In genomic region chr17:46123607-46124006, GRCh38 we compare ENCODE assay signal across 25 cellular contexts.
"Had no signal": no experiment of that assay in that cellular context is flagged by ENCODE, and none has a peak within 500 bp of the region (broad histone marks: within the 10 kb centered on the region; RNA-seq: fewer than 3 reads in every experiment).

No MANE protein-coding gene starts in this region.

- H3K36me3 ChIP-seq: esophagus muscularis mucosa, tibial artery had no signal

- ATAC-seq: activated CD8-positive, alpha-beta T cell treated with anti-CD3 and anti-CD28 coated beads for 36 hours; foreskin keratinocyte; heart left ventricle; left colon; psoas muscle; stimulated activated naive B cell treated with anti-CD40 and anti-IgM and Interleukin-4, amounts not matched to agents 10 μg/mL and 1 μg/mL and 100 μg/mL, for 72 hours; WTC11 had no signal

- DNase-seq: activated CD4-positive, alpha-beta T cell treated with anti-CD3 and anti-CD28 coated beads, Interleukin-2, amount 50 U/mL, for 1 hour; activated CD8-positive, alpha-beta T cell treated with anti-CD3 and anti-CD28 coated beads for 36 hours; activated effector memory CD4-positive, alpha-beta T cell treated with anti-CD3 and anti-CD28 coated beads, Interleukin-2, amount 50 U/mL, for 16 hours; activated naive CD4-positive, alpha-beta T cell treated with anti-CD3 and anti-CD28 coated beads for 36 hours; activated naive CD8-positive, alpha-beta T cell treated with anti-CD3 and anti-CD28 coated beads, Interleukin-2, amount 10 ng/mL, durations not matched to agents 7 days and 5 days; amniotic stem cell; brain microvascular endothelial cell; foreskin keratinocyte; heart left ventricle; hypothalamus; immature natural killer cell; kidney; left colon; mammary epithelial cell; occipital lobe; psoas muscle; stimulated activated CD4-positive, alpha-beta T cell treated with anti-CD3 and anti-CD28 coated beads, Interleukin-15, amount 100 ng/mL, for 24 hours; stimulated activated CD4-positive, alpha-beta T cell treated with anti-CD3 and anti-CD28 coated beads, Interleukin-2, amount 100 ng/mL, for 24 hours; stimulated activated naive B cell treated with anti-CD40 and anti-IgM and Interleukin-4, amounts not matched to agents 10 μg/mL and 1 μg/mL and 100 μg/mL, for 72 hours; stomach; T-helper 2 cell; tibial artery had no signal

- H3K4me3 Mint-ChIP-seq: activated CD8-positive, alpha-beta T cell treated with anti-CD3 and anti-CD28 coated beads for 36 hours; activated naive CD4-positive, alpha-beta T cell treated with anti-CD3 and anti-CD28 coated beads for 36 hours; activated naive CD8-positive, alpha-beta T cell treated with anti-CD3 and anti-CD28 coated beads, Interleukin-2, amount 10 ng/mL, durations not matched to agents 7 days and 5 days; stimulated activated naive B cell treated with anti-CD40 and anti-IgM and Interleukin-4, amounts not matched to agents 10 μg/mL and 1 μg/mL and 100 μg/mL, for 72 hours; WTC11 had no signal

- H3K27ac Mint-ChIP-seq: activated CD8-positive, alpha-beta T cell treated with anti-CD3 and anti-CD28 coated beads for 36 hours; activated naive CD4-positive, alpha-beta T cell treated with anti-CD3 and anti-CD28 coated beads for 36 hours; activated naive CD8-positive, alpha-beta T cell treated with anti-CD3 and anti-CD28 coated beads, Interleukin-2, amount 10 ng/mL, durations not matched to agents 7 days and 5 days; WTC11 had no signal

- H2AFZ ChIP-seq: parathyroid adenoma had no signal

- H3K9ac ChIP-seq: parathyroid adenoma had no signal

- H3K27me3 Mint-ChIP-seq: activated CD8-positive, alpha-beta T cell treated with anti-CD3 and anti-CD28 coated beads for 36 hours; activated naive CD8-positive, alpha-beta T cell treated with anti-CD3 and anti-CD28 coated beads, Interleukin-2, amount 10 ng/mL, durations not matched to agents 7 days and 5 days; stimulated activated naive B cell treated with anti-CD40 and anti-IgM and Interleukin-4, amounts not matched to agents 10 μg/mL and 1 μg/mL and 100 μg/mL, for 72 hours had no signal

- H3K36me3 Mint-ChIP-seq: immature natural killer cell, WTC11 had no signal

- H3K27ac ChIP-seq: brain microvascular endothelial cell, esophagus muscularis mucosa, foreskin keratinocyte, heart left ventricle, parathyroid adenoma, stomach, tibial artery had no signal

- H3K9me3 Mint-ChIP-seq: activated CD8-positive, alpha-beta T cell treated with anti-CD3 and anti-CD28 coated beads for 36 hours; activated naive CD4-positive, alpha-beta T cell treated with anti-CD3 and anti-CD28 coated beads for 36 hours; activated naive CD8-positive, alpha-beta T cell treated with anti-CD3 and anti-CD28 coated beads, Interleukin-2, amount 10 ng/mL, durations not matched to agents 7 days and 5 days; immature natural killer cell had no signal

- H3K27me3 ChIP-seq: brain microvascular endothelial cell, esophagus muscularis mucosa, foreskin keratinocyte, heart left ventricle, stomach, tibial artery had no signal

- H3K4me3 ChIP-seq: esophagus muscularis mucosa, heart left ventricle, psoas muscle, stomach, tibial artery had no signal

- H3K9me3 ChIP-seq: esophagus muscularis mucosa, heart left ventricle, psoas muscle, stomach, tibial artery had no signal
